In the genomic region with DNA sequence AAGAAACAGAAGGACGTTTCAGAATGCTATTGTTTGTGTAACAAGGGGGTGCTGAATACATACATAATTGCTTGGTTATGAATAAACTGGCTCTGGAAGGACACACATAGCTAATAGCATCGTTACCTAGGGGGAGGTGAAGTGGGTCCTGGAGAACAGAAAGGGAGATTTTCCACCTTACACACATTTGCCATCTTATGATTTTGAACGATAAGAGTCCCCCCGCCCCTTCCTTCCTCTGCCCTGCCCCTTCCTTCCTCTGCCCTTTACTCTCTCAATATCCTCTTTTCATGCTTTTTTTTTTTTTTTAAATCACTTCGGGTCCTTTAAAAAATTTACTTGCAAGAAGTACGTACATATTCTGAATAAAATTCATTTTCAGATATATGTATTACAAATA, we compare ENCODE assay signal across 7 cellular contexts. TPM values are rescaled to one million over a fixed set of nuclear protein-coding genes. Genes with fewer than 3 reads are reported as not detected.
DNase-seq lines count a peak whose midpoint lies in the region; ATAC-seq and TF ChIP-seq lines count a peak whose summit lies in the region.

No MANE protein-coding gene starts in this region.

- H2AFZ ChIP-seq in Loucy (ENCODE audit: low read length): no peak overlapping the region

- peaks cover 4% of the 10 kb centered on the region; the same call in 1 of the 2 replicates for H3F3A ChIP-seq in Loucy (ENCODE audit: low read depth)

- TF ChIP-seq POLR2A in esophagus muscularis mucosa (IDR thresholded peaks at IDR 0.05; ENCODE audit: low read depth): no peak

- H3K9me3 ChIP-seq in Loucy (ENCODE audit: insufficient read depth, low read depth, low read length): no peaks in the 10 kb centered on the region
- H3K9me3 ChIP-seq in esophagus muscularis mucosa: no peaks in the 10 kb centered on the region

- peaks cover 22% of the 10 kb centered on the region for H3K4me1 Mint-ChIP-seq in stimulated activated effector memory CD8-positive, alpha-beta T cell treated with anti-CD3 and anti-CD28 coated beads, Interleukin-12 subunit alpha, Interleukin-12 subunit beta, amount 100 ng/mL, for 72 hours

- no peak overlapping the region for H3K27ac ChIP-seq in esophagus muscularis mucosa (replicated peaks in 1 of 4)

- H3K4me2 ChIP-seq in Loucy (ENCODE audit: low read depth, low read length, poor library complexity, severe bottlenecking): peak overlapping the region; percentile 90

- H3K27me3 ChIP-seq in Loucy (ENCODE audit: insufficient read depth, low read length, poor library complexity, severe bottlenecking): no peaks in the 10 kb centered on the region
- H3K27me3 ChIP-seq in esophagus muscularis mucosa: no peaks in the 10 kb centered on the region

- peaks cover 29% of the 10 kb centered on the region for H3K79me2 ChIP-seq in Loucy (ENCODE audit: insufficient read depth, low read length)

- peak overlapping the region; percentile 94 for H3K27ac Mint-ChIP-seq in stimulated activated effector memory CD8-positive, alpha-beta T cell treated with anti-CD3 and anti-CD28 coated beads, Interleukin-12 subunit alpha, Interleukin-12 subunit beta, amount 100 ng/mL, for 72 hours

- peaks cover 27% of the 10 kb centered on the region for H3K4me1 ChIP-seq in Loucy (ENCODE audit: insufficient read depth, low read length, poor library complexity, severe bottlenecking)
- peaks cover 12 to 30% (median 26%) of the 10 kb centered on the region in 4 donors for H3K4me1 ChIP-seq in esophagus muscularis mucosa

- no peak for TF ChIP-seq EP300 in esophagus muscularis mucosa (IDR thresholded peaks at IDR 0.05)

- intact Hi-C loops in esophagus muscularis mucosa (cut with DNase I): loop anchor here (2.0 to 10.0 kb wide), 4 partner anchors 89 to 329 kb away; a partner anchor contains a TSS

- WGBS in esophagus muscularis mucosa: 63% methylated on average over 6 of the region's 6 CpGs

- no peaks in the 10 kb centered on the region for H3K36me3 ChIP-seq in Loucy (ENCODE audit: insufficient read depth, low read length)
- no peaks in the 10 kb centered on the region for H3K36me3 ChIP-seq in esophagus muscularis mucosa

- peak; percentile 63 to 67 for DNase-seq in activated CD4-positive, alpha-beta T cell treated with anti-CD3 and anti-CD28 coated beads for 4 hours
- DNase-seq in esophagus muscularis mucosa (ENCODE audit: extremely low spot score) (no peak), pons (ENCODE audit: low spot score) (no peak)
- no peak for DNase-seq in stimulated activated effector memory CD8-positive, alpha-beta T cell treated with anti-CD3 and anti-CD28 coated beads, Interleukin-12 subunit alpha, Interleukin-12 subunit beta, amount 100 ng/mL, for 72 hours (ENCODE audit: low spot score in 2 of 2)

- TF ChIP-seq CTCF in Loucy (conservative IDR thresholded peaks at IDR 0.05; ENCODE audit: low read length): no peak
- no peak for TF ChIP-seq CTCF in esophagus muscularis mucosa (IDR thresholded peaks at IDR 0.05)

- H3K9me3 Mint-ChIP-seq in stimulated activated effector memory CD8-positive, alpha-beta T cell treated with anti-CD3 and anti-CD28 coated beads, Interleukin-12 subunit alpha, Interleukin-12 subunit beta, amount 100 ng/mL, for 72 hours: no peaks in the 10 kb centered on the region

- no peaks in the 10 kb centered on the region for H3K9me2 ChIP-seq in Loucy (replicated peaks; ENCODE audit: low read depth, low read length)

- H3K36me3 Mint-ChIP-seq in stimulated activated effector memory CD8-positive, alpha-beta T cell treated with anti-CD3 and anti-CD28 coated beads, Interleukin-12 subunit alpha, Interleukin-12 subunit beta, amount 100 ng/mL, for 72 hours: peaks cover 14% of the 10 kb centered on the region

- H3K4me3 Mint-ChIP-seq in stimulated activated effector memory CD8-positive, alpha-beta T cell treated with anti-CD3 and anti-CD28 coated beads, Interleukin-12 subunit alpha, Interleukin-12 subunit beta, amount 100 ng/mL, for 72 hours: peak overlapping the region; percentile 86

- H4K20me1 ChIP-seq in Loucy (ENCODE audit: insufficient read depth, low read length, poor library complexity, severe bottlenecking): no peaks in the 10 kb centered on the region

- H3K4me3 ChIP-seq in Loucy (ENCODE audit: low read length, poor library complexity, severe bottlenecking) (peak overlapping the region; percentile 75), esophagus muscularis mucosa (peak overlapping the region in 3 of 4 donors; percentile 75 to 83 (median 76))

- no peak for ATAC-seq in stimulated activated effector memory CD8-positive, alpha-beta T cell treated with anti-CD3 and anti-CD28 coated beads, Interleukin-12 subunit alpha, Interleukin-12 subunit beta, amount 100 ng/mL, for 72 hours
- ATAC-seq in GM21423 (IDR thresholded peaks at IDR 0.05; ENCODE audit: unreplicated experiment) (no peak), HG03108 (IDR thresholded peaks at IDR 0.05; ENCODE audit: unreplicated experiment) (no peak)

- peak overlapping the region; percentile 81 for H3K9ac ChIP-seq in Loucy (ENCODE audit: low read depth, low read length, poor library complexity, severe bottlenecking)

RNA-seq across cellular contexts. Expression of a gene that starts 0.9 kb away (rescaled TPM):
- 10 to 100 TPM; 24.0 to 30.3 (median 28.8) TPM for total RNA-seq in esophagus muscularis mucosa

Comparison
In these comparisons a context has a peak if more than half of its experiments do, and no peak if none do; other contexts are left out.
1. DNase-seq: peak in activated CD4-positive, alpha-beta T cell treated with anti-CD3 and anti-CD28 coated beads for 4 hours (2 of 2); none in esophagus muscularis mucosa (single experiment), stimulated activated effector memory CD8-positive, alpha-beta T cell treated with anti-CD3 and anti-CD28 coated beads, Interleukin-12 subunit alpha, Interleukin-12 subunit beta, amount 100 ng/mL, for 72 hours (0 of 2) and pons (single experiment).